In the genomic region with DNA sequence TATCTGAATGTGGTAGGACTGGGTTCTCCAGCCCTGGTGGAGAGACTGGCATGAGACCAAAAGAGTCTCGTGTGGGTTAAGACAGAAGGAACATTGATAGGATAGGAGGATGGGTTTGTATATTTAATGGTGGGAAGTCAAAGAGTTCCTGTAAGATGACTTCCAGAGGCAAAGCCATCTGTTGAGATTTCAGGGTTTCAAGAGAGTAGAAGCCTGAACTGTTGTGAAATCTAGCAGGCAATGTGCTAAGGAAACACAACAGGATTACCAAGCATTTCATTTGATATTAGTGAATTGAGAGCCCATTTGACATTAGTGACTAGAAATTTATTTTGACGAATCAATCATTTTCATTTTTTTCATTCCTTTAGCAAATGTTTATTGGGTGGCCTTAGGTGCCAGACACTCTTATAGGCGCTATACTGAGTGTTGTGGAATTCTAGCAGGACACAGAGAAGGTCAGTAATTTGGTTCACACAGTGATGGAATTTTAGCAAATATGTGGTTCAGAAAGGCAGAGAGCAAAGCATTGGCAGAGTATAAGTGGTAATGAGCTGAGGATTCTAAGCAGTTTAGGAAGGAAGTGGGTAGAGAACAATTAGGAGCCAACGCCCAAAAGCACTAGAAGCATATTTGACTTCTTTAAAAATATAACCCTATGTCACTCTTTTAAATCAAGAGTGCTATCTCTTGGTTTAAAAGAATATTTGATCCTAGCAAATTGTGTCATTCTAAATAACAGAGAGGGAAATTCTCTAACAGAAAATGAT, we compare ENCODE assay signal across 20 cellular contexts.
A peak's percentile ranks its signal among the peaks of the same experiment; 100 is the strongest.
DNase-seq lines count a peak whose midpoint lies in the region; ATAC-seq, FAIRE-seq and TF ChIP-seq lines count a peak whose summit lies in the region.
"Had no signal": no experiment of that assay in that cellular context is flagged by ENCODE, and none has a peak within 500 bp of the region (broad histone marks: within the 10 kb centered on the region; RNA-seq: fewer than 3 reads in every experiment).

No MANE protein-coding gene starts in this region.

- no peak for TF ChIP-seq CTCF in endothelial cell of umbilical vein (IDR thresholded peaks at IDR 0.05; ENCODE audit: extremely low read depth in 1 of 2, insufficient read depth in 1 of 2, low read depth in 1 of 2, low read length in 2 of 2)
- no peak for TF ChIP-seq CTCF in spleen (IDR thresholded peaks at IDR 0.05 in 8 of 11, conservative IDR thresholded peaks at IDR 0.05 in 3 of 11)

- peak; percentile 79 for ATAC-seq in activated naive CD8-positive, alpha-beta T cell treated with anti-CD3 and anti-CD28 coated beads, Interleukin-2, amount 10 ng/mL, durations not matched to agents 7 days and 5 days (ENCODE audit: low read depth)
- ATAC-seq in GM21367 (IDR thresholded peaks at IDR 0.05; ENCODE audit: unreplicated experiment): no peak
- ATAC-seq: activated CD4-positive, alpha-beta T cell treated with anti-CD3 and anti-CD28 coated beads for 36 hours; K562 had no signal

- no peak for FAIRE-seq in endothelial cell of umbilical vein (lab: Jason Lieb, UNC)
- FAIRE-seq: K562 had no signal

- H3K4me1 ChIP-seq in endothelial cell of umbilical vein (ENCODE audit: control insufficient read depth, extremely low read depth, insufficient read depth, low read length): no peaks in the 10 kb centered on the region
- peaks cover 0 to 19% (median 11%) of the 10 kb centered on the region in 6 donors for H3K4me1 ChIP-seq in spleen
- H3K4me1 ChIP-seq: parathyroid adenoma had no signal

- POLR2A ChIA-PET in activated naive CD8-positive, alpha-beta T cell treated with anti-CD3 and anti-CD28 coated beads, Interleukin-2, amount 10 ng/mL, durations not matched to agents 7 days and 5 days (lab: Charles Lee): interaction anchor here (0.5 to 0.8 kb wide), 2 partner anchors 11 to 102 kb away, joined by 3 read pairs; no protein-coding TSS in a partner anchor
- POLR2A ChIA-PET in endothelial cell of umbilical vein (lab: Charles Lee): no interaction called here

- BruUV-seq in endothelial cell of umbilical vein (replicated peaks; lab: Mats Ljungman, UMichigan): no TSS peak

- no peaks in the 10 kb centered on the region for H3K27me3 Mint-ChIP-seq in activated naive CD8-positive, alpha-beta T cell treated with anti-CD3 and anti-CD28 coated beads, Interleukin-2, amount 10 ng/mL, durations not matched to agents 7 days and 5 days
- no peaks in the 10 kb centered on the region for H3K27me3 Mint-ChIP-seq in activated naive CD8-positive, alpha-beta T cell treated with anti-CD3 and anti-CD28 coated beads for 36 hours
- H3K27me3 Mint-ChIP-seq: activated CD4-positive, alpha-beta T cell treated with anti-CD3 and anti-CD28 coated beads for 36 hours had no signal

- H3K27ac ChIP-seq in endothelial cell of umbilical vein (ENCODE audit: insufficient read depth, low read depth, low read length) (no peak overlapping the region), spleen (peak overlapping the region in 7 of 8 donors; percentile 9 to 74 (median 51))
- H3K27ac ChIP-seq: parathyroid adenoma had no signal

- intact Hi-C loops in endothelial cell of umbilical vein (cut with micrococcal nuclease): no loop called here
- intact Hi-C loops in spleen (cut with DNase I; ENCODE audit: low total_unique reads): no loop called here

- DNase-seq in activated naive CD8-positive, alpha-beta T cell treated with anti-CD3 and anti-CD28 coated beads, Interleukin-2, amount 10 ng/mL, durations not matched to agents 7 days and 5 days: no peak
- no peak for DNase-seq in activated naive CD8-positive, alpha-beta T cell treated with anti-CD3 and anti-CD28 coated beads for 36 hours
- DNase-seq in NOMO-1 treated with dmso at 0.1 percent for 144 hours (lab: John Stamatoyannopoulos, UW; ENCODE audit: unreplicated experiment): peak; percentile 80
- no peak for DNase-seq in endothelial cell of umbilical vein (ENCODE audit: low read depth, low spot score)
- DNase-seq in spleen: no peak
- no peak for DNase-seq in erythroblast (lab: John Stamatoyannopoulos, UW)
- no peak for DNase-seq in NCI-H82 (lab: John Stamatoyannopoulos, UW)
- DNase-seq: ACHN; activated CD4-positive, alpha-beta T cell treated with anti-CD3 and anti-CD28 coated beads for 36 hours; DMS153; hypothalamus; NCI-H187 treated with DMSO at 0.1 percent for 48 hours; NK-92 treated with Interleukin-12 subunit alpha and Interleukin-12 subunit beta, amount 100 ng/mL, for 24 hours; stimulated activated CD8-positive, alpha-beta memory T cell treated with anti-CD3 and anti-CD28 coated beads, Interleukin-4, amount 100 ng/mL, for 48 hours; SW 1271 had no signal

- peaks cover 10% of the 10 kb centered on the region for H3K36me3 Mint-ChIP-seq in activated naive CD8-positive, alpha-beta T cell treated with anti-CD3 and anti-CD28 coated beads, Interleukin-2, amount 10 ng/mL, durations not matched to agents 7 days and 5 days
- peaks cover 14% of the 10 kb centered on the region for H3K36me3 Mint-ChIP-seq in activated naive CD8-positive, alpha-beta T cell treated with anti-CD3 and anti-CD28 coated beads for 36 hours
- H3K36me3 Mint-ChIP-seq: memory B cell had no signal

- CTCF ChIA-PET in endothelial cell of umbilical vein (lab: Charles Lee): interaction anchor here (0.6 kb wide), 1 partner anchor 10 kb away, joined by 3 read pairs; no protein-coding TSS in a partner anchor

- peaks cover 17% of the 10 kb centered on the region for H3K4me1 Mint-ChIP-seq in activated naive CD8-positive, alpha-beta T cell treated with anti-CD3 and anti-CD28 coated beads, Interleukin-2, amount 10 ng/mL, durations not matched to agents 7 days and 5 days
- H3K4me1 Mint-ChIP-seq in activated naive CD8-positive, alpha-beta T cell treated with anti-CD3 and anti-CD28 coated beads for 36 hours: peaks cover 22% of the 10 kb centered on the region
- H3K4me1 Mint-ChIP-seq: memory B cell had no signal

- peak overlapping the region; percentile 44 for H2AFZ ChIP-seq in endothelial cell of umbilical vein (ENCODE audit: low read depth, low read length)
- H2AFZ ChIP-seq: parathyroid adenoma had no signal

- no peaks in the 10 kb centered on the region for H4K20me1 ChIP-seq in endothelial cell of umbilical vein (replicated peaks; ENCODE audit: control insufficient read depth, extremely low read depth, insufficient read depth, low read length)

- no peak overlapping the region for H3K4me3 Mint-ChIP-seq in activated naive CD8-positive, alpha-beta T cell treated with anti-CD3 and anti-CD28 coated beads, Interleukin-2, amount 10 ng/mL, durations not matched to agents 7 days and 5 days
- H3K4me3 Mint-ChIP-seq in activated naive CD8-positive, alpha-beta T cell treated with anti-CD3 and anti-CD28 coated beads for 36 hours: no peak overlapping the region
- H3K4me3 Mint-ChIP-seq: activated CD4-positive, alpha-beta T cell treated with anti-CD3 and anti-CD28 coated beads for 36 hours; memory B cell had no signal

- no peak overlapping the region for H3K27ac Mint-ChIP-seq in activated naive CD8-positive, alpha-beta T cell treated with anti-CD3 and anti-CD28 coated beads, Interleukin-2, amount 10 ng/mL, durations not matched to agents 7 days and 5 days
- no peak overlapping the region for H3K27ac Mint-ChIP-seq in activated naive CD8-positive, alpha-beta T cell treated with anti-CD3 and anti-CD28 coated beads for 36 hours
- H3K27ac Mint-ChIP-seq: activated CD4-positive, alpha-beta T cell treated with anti-CD3 and anti-CD28 coated beads for 36 hours; activated T-helper 2 cell treated with anti-CD3 and anti-CD28 coated beads, Interferon-gamma antibody, Interleukin-2, Interleukin-4, amounts not matched to agents 10 μg/mL and 5 μg/mL and 100 μg/mL, durations not matched to agents 14 hours and 24 hours and 36 hours; memory B cell had no signal

- H3K9ac ChIP-seq in endothelial cell of umbilical vein (replicated peaks; ENCODE audit: extremely low read depth, insufficient read depth, low read length): no peak overlapping the region
- H3K9ac ChIP-seq: parathyroid adenoma had no signal

- H3K9me3 ChIP-seq in endothelial cell of umbilical vein (replicated peaks; ENCODE audit: control insufficient read depth, insufficient read depth, low read length) (no peaks in the 10 kb centered on the region), spleen (peaks cover 0 to 23% (median 17%) of the 10 kb centered on the region in 8 donors)

- H3K9me1 ChIP-seq in endothelial cell of umbilical vein (replicated peaks; ENCODE audit: control insufficient read depth, extremely low read depth, insufficient read depth, low read length): no peaks in the 10 kb centered on the region

- H3K27me3 ChIP-seq in endothelial cell of umbilical vein (ENCODE audit: control insufficient read depth in 2 of 2, insufficient read depth in 2 of 2, low read length in 2 of 2) (no peaks in the 10 kb centered on the region), spleen (replicated peaks in 1 of 7) (no peaks in the 10 kb centered on the region)

- 35 to 46% (median 37%) methylated on average over 4 of the region's 4 CpGs for WGBS in spleen, 5 donors

- dilution Hi-C loops in endothelial cell of umbilical vein (cut with MboI; ENCODE audit: extremely low pct_ligation_motif_present, low sequenced_read_pairs): no loop called here

- H3K4me3 ChIP-seq in endothelial cell of umbilical vein (replicated peaks in 1 of 3; ENCODE audit: insufficient read depth in 1 of 3, low read depth in 1 of 3, low read length in 3 of 3) (no peak overlapping the region), spleen (no peak overlapping the region)
- H3K4me3 ChIP-seq: K562 had no signal

- no peaks in the 10 kb centered on the region for H3K79me2 ChIP-seq in endothelial cell of umbilical vein (ENCODE audit: control insufficient read depth, insufficient read depth, low read length)
- H3K79me2 ChIP-seq: parathyroid adenoma had no signal

- H3K9me3 Mint-ChIP-seq in activated naive CD8-positive, alpha-beta T cell treated with anti-CD3 and anti-CD28 coated beads, Interleukin-2, amount 10 ng/mL, durations not matched to agents 7 days and 5 days: peaks cover 5% of the 10 kb centered on the region
- peaks cover 11% of the 10 kb centered on the region for H3K9me3 Mint-ChIP-seq in activated naive CD8-positive, alpha-beta T cell treated with anti-CD3 and anti-CD28 coated beads for 36 hours

- H3K36me3 ChIP-seq in endothelial cell of umbilical vein (ENCODE audit: control insufficient read depth in 2 of 2, extremely low read depth in 1 of 2, insufficient read depth in 2 of 2, low read length in 2 of 2) (no peaks in the 10 kb centered on the region), spleen (no peaks in the 10 kb centered on the region)

- no peak overlapping the region for H3K4me2 ChIP-seq in endothelial cell of umbilical vein (ENCODE audit: insufficient read depth, low read length)

- TF ChIP-seq POLR2A in endothelial cell of umbilical vein (IDR thresholded peaks at IDR 0.05; ENCODE audit: low read depth, low read length) (no peak), spleen (IDR thresholded peaks at IDR 0.05) (no peak), erythroblast (IDR thresholded peaks at IDR 0.05; ENCODE audit: low read length) (no peak)

TF ChIP-seq in endothelial cell of umbilical vein, 7 proteins besides CTCF, POLR2A, EP300 and RAD21 (continues in another document):
- TF ChIP-seq GATA2 (IDR thresholded peaks at IDR 0.05; ENCODE audit: insufficient read depth, insufficient read length, low read depth, low read length): no peak
- TF ChIP-seq MYC (IDR thresholded peaks at IDR 0.05; ENCODE audit: low read depth, low read length): no peak
- TF ChIP-seq JUN (IDR thresholded peaks at IDR 0.05; ENCODE audit: borderline replicate concordance, insufficient read depth, insufficient read length, low read depth): no peak
- TF ChIP-seq POLR2AphosphoS5 (IDR thresholded peaks at IDR 0.05; ENCODE audit: insufficient read depth, low read depth, low read length): no peak
